Comparison of ENCODE assay signal across 1 cellular context in the genomic region with DNA sequence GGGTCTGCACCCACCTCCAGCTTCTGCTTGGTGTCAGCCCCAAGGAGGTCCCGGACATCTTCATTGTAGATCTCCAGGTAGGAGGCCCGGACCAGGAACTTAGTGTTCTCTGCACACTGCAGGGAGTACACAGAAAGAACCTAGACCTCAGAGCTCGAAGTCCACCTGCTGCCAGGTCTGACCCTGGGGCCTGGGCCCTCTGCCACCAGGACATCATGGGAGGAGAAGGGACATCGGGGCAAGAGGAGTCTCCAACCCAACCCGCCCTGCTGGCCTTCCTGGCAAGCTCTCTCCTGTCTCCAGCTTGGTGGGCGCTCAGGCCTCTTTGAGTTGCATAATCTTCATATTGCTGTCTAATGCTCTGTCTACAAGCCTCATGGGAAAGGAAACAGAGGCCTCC.
TF ChIP-seq lines count a peak whose summit lies in the region.

No MANE protein-coding gene starts in this region.

TF ChIP-seq in HepG2, 621 proteins besides CTCF, POLR2A, EP300 and RAD21 (continued from another document and continues in another):
- TF ChIP-seq CEBPB (IDR thresholded peaks at IDR 0.05; ENCODE audit: borderline replicate concordance, low read depth, low read length) (0 out of 2 replicates have a peak, but pooled peaks have one; percentile 21), MLLT10 (CRISPR knock-in tag; IDR thresholded peaks at IDR 0.05) (no peak), ZNF800 (CRISPR knock-in tag; IDR thresholded peaks at IDR 0.05) (no peak), ZBTB26 (CRISPR knock-in tag; IDR thresholded peaks at IDR 0.05; ENCODE audit: borderline replicate concordance) (no peak), ZNF564 (CRISPR knock-in tag; IDR thresholded peaks at IDR 0.05) (no peak), ZFY (CRISPR knock-in tag; IDR thresholded peaks at IDR 0.05) (0 out of 2 replicates have a peak, but pooled peaks have one; percentile 29), HCFC1 (IDR thresholded peaks at IDR 0.05; ENCODE audit: low read depth, low read length) (no peak), ZNF530 (CRISPR knock-in tag; IDR thresholded peaks at IDR 0.05; ENCODE audit: low read depth) (no peak), ZNF580 (CRISPR knock-in tag; IDR thresholded peaks at IDR 0.05; ENCODE audit: borderline replicate concordance, low read depth) (no peak), KDM4B (CRISPR knock-in tag; IDR thresholded peaks at IDR 0.05) (no peak), RFXANK (CRISPR knock-in tag; IDR thresholded peaks at IDR 0.05) (no peak), RXRA (CRISPR knock-in tag; IDR thresholded peaks at IDR 0.05) (no peak), FOXJ3 (CRISPR knock-in tag; IDR thresholded peaks at IDR 0.05; ENCODE audit: borderline replicate concordance) (no peak), EED (CRISPR knock-in tag; IDR thresholded peaks at IDR 0.05) (no peak), ZBTB39 (CRISPR knock-in tag; IDR thresholded peaks at IDR 0.05) (no peak), SP2 (CRISPR knock-in tag; IDR thresholded peaks at IDR 0.05) (no peak), PLSCR1 (CRISPR knock-in tag; IDR thresholded peaks at IDR 0.05; ENCODE audit: borderline replicate concordance) (no peak), GABPB1 (CRISPR knock-in tag; IDR thresholded peaks at IDR 0.05) (no peak), ETS1 (CRISPR knock-in tag; IDR thresholded peaks at IDR 0.05) (no peak), XBP1 (CRISPR knock-in tag; IDR thresholded peaks at IDR 0.05) (no peak), HIVEP1 (CRISPR knock-in tag; IDR thresholded peaks at IDR 0.05) (no peak), ZNF543 (CRISPR knock-in tag; IDR thresholded peaks at IDR 0.05) (no peak), NFE2L2 (IDR thresholded peaks at IDR 0.05; ENCODE audit: low read length) (no peak), ZBTB33 (CRISPR knock-in tag; IDR thresholded peaks at IDR 0.05) (no peak), BATF2 (CRISPR knock-in tag; IDR thresholded peaks at IDR 0.05) (no peak), ZNF816 (CRISPR knock-in tag; IDR thresholded peaks at IDR 0.05; ENCODE audit: borderline replicate concordance) (no peak), NCOA2 (CRISPR knock-in tag; IDR thresholded peaks at IDR 0.05) (no peak), ZFP1 (CRISPR knock-in tag; IDR thresholded peaks at IDR 0.05) (no peak), ATF7-NPFF (CRISPR knock-in tag; IDR thresholded peaks at IDR 0.05; ENCODE audit: low read depth) (no peak), HDAC1 (CRISPR knock-in tag; IDR thresholded peaks at IDR 0.05) (0 out of 2 replicates have a peak, but pooled peaks have one; percentile 51), TCF7 (IDR thresholded peaks at IDR 0.05; ENCODE audit: low read depth) (no peak), SAFB2 (CRISPR knock-in tag; IDR thresholded peaks at IDR 0.05; ENCODE audit: borderline replicate concordance, low read depth) (no peak), NAIF1 (CRISPR knock-in tag; IDR thresholded peaks at IDR 0.05; ENCODE audit: borderline replicate concordance) (no peak), MAFK (conservative IDR thresholded peaks at IDR 0.05 in 1 of 2, IDR thresholded peaks at IDR 0.05 in 1 of 2; ENCODE audit: low read length in 2 of 2) (no peak), KLF13 (CRISPR knock-in tag; IDR thresholded peaks at IDR 0.05) (no peak), FUBP1 (CRISPR knock-in tag; IDR thresholded peaks at IDR 0.05; ENCODE audit: borderline replicate concordance) (no peak)
- TF ChIP-seq, protein P1, sequence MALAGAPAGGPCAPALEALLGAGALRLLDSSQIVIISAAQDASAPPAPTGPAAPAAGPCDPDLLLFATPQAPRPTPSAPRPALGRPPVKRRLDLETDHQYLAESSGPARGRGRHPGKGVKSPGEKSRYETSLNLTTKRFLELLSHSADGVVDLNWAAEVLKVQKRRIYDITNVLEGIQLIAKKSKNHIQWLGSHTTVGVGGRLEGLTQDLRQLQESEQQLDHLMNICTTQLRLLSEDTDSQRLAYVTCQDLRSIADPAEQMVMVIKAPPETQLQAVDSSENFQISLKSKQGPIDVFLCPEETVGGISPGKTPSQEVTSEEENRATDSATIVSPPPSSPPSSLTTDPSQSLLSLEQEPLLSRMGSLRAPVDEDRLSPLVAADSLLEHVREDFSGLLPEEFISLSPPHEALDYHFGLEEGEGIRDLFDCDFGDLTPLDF (CRISPR knock-in tag; IDR thresholded peaks at IDR 0.05) = no peak
- TF ChIP-seq, protein P2, sequence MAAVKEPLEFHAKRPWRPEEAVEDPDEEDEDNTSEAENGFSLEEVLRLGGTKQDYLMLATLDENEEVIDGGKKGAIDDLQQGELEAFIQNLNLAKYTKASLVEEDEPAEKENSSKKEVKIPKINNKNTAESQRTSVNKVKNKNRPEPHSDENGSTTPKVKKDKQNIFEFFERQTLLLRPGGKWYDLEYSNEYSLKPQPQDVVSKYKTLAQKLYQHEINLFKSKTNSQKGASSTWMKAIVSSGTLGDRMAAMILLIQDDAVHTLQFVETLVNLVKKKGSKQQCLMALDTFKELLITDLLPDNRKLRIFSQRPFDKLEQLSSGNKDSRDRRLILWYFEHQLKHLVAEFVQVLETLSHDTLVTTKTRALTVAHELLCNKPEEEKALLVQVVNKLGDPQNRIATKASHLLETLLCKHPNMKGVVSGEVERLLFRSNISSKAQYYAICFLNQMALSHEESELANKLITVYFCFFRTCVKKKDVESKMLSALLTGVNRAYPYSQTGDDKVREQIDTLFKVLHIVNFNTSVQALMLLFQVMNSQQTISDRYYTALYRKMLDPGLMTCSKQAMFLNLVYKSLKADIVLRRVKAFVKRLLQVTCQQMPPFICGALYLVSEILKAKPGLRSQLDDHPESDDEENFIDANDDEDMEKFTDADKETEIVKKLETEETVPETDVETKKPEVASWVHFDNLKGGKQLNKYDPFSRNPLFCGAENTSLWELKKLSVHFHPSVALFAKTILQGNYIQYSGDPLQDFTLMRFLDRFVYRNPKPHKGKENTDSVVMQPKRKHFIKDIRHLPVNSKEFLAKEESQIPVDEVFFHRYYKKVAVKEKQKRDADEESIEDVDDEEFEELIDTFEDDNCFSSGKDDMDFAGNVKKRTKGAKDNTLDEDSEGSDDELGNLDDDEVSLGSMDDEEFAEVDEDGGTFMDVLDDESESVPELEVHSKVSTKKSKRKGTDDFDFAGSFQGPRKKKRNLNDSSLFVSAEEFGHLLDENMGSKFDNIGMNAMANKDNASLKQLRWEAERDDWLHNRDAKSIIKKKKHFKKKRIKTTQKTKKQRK (IDR thresholded peaks at IDR 0.05; ENCODE audit: low read length) = no peak
- TF ChIP-seq, protein P3, sequence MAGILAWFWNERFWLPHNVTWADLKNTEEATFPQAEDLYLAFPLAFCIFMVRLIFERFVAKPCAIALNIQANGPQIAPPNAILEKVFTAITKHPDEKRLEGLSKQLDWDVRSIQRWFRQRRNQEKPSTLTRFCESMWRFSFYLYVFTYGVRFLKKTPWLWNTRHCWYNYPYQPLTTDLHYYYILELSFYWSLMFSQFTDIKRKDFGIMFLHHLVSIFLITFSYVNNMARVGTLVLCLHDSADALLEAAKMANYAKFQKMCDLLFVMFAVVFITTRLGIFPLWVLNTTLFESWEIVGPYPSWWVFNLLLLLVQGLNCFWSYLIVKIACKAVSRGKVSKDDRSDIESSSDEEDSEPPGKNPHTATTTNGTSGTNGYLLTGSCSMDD (CRISPR knock-in tag; IDR thresholded peaks at IDR 0.05) = no peak
- TF ChIP-seq, protein P4, sequence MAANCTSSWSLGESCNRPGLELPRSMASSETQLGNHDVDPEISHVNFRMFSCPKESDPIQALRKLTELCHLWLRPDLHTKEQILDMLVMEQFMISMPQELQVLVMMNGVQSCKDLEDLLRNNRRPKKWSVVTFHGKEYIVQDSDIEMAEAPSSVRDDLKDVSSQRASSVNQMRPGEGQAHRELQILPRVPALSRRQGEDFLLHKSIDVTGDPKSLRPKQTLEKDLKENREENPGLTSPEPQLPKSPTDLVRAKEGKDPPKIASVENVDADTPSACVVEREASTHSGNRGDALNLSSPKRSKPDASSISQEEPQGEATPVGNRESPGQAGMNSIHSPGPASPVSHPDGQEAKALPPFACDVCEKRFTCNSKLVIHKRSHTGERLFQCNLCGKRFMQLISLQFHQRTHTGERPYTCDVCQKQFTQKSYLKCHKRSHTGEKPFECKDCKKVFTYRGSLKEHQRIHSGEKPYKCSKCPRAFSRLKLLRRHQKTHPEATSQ (CRISPR knock-in tag; IDR thresholded peaks at IDR 0.05; ENCODE audit: borderline replicate concordance) = no peak
